In genomic region chr17:40070895-40071719, GRCh38 we compare ENCODE assay signal across 1 cellular context.
TF ChIP-seq lines count a peak whose summit lies in the region.

No MANE protein-coding gene starts in this region.

TF ChIP-seq in liver, 16 proteins besides CTCF, POLR2A, EP300 and RAD21 (continued from another document):
- TF ChIP-seq, protein P1, sequence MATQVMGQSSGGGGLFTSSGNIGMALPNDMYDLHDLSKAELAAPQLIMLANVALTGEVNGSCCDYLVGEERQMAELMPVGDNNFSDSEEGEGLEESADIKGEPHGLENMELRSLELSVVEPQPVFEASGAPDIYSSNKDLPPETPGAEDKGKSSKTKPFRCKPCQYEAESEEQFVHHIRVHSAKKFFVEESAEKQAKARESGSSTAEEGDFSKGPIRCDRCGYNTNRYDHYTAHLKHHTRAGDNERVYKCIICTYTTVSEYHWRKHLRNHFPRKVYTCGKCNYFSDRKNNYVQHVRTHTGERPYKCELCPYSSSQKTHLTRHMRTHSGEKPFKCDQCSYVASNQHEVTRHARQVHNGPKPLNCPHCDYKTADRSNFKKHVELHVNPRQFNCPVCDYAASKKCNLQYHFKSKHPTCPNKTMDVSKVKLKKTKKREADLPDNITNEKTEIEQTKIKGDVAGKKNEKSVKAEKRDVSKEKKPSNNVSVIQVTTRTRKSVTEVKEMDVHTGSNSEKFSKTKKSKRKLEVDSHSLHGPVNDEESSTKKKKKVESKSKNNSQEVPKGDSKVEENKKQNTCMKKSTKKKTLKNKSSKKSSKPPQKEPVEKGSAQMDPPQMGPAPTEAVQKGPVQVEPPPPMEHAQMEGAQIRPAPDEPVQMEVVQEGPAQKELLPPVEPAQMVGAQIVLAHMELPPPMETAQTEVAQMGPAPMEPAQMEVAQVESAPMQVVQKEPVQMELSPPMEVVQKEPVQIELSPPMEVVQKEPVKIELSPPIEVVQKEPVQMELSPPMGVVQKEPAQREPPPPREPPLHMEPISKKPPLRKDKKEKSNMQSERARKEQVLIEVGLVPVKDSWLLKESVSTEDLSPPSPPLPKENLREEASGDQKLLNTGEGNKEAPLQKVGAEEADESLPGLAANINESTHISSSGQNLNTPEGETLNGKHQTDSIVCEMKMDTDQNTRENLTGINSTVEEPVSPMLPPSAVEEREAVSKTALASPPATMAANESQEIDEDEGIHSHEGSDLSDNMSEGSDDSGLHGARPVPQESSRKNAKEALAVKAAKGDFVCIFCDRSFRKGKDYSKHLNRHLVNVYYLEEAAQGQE (IDR thresholded peaks at IDR 0.05) = no peak
TF ChIP-seq in liver: peak in this region for 0.
